Comparison of ENCODE assay signal across 20 cellular contexts in the genomic region with DNA sequence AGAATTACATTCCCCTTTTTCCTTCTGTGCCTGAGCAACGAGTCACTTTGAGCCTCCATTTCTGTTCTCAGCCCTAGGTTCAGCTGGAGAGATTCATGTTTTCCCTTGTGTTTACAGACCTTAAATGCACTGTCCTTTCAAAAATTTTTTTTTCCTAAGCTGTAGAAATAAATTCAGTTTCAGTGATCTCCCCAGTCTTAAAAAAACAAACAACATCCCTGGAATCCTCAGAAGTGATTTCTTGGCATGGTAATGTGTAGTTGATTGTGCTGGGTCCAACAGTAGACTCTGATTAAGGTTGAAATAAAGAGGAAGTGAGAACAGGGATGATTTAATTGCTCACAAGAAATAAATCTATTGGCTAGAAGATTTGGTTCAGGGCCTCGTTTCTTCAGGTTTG.
A peak's percentile ranks its signal among the peaks of the same experiment; 100 is the strongest.
DNase-seq lines count a peak whose midpoint lies in the region; ATAC-seq and TF ChIP-seq lines count a peak whose summit lies in the region.
"Had no signal": no experiment of that assay in that cellular context is flagged by ENCODE, and none has a peak within 500 bp of the region (broad histone marks: within the 10 kb centered on the region; RNA-seq: fewer than 3 reads in every experiment).

No MANE protein-coding gene starts in this region.

- no peak overlapping the region for H4K8ac ChIP-seq in mesenchymal stem cell (ENCODE audit: low read length)

- TF ChIP-seq CTCF in coronary artery (IDR thresholded peaks at IDR 0.05), result no peak

- WGBS in mesenchymal stem cell, result 61% methylated on average over 1 of the region's 2 CpGs

- H3K27me3 Mint-ChIP-seq in natural killer cell treated with Interleukin-12 subunit alpha and Interleukin-12 subunit beta and Interleukin-15 and Interleukin-18, amount 100 ng/mL, for 72 hours, result peaks cover 12 to 29% of the 10 kb centered on the region in 2 donors
- H3K27me3 Mint-ChIP-seq: activated naive CD8-positive, alpha-beta T cell treated with anti-CD3 and anti-CD28 coated beads, Interleukin-2, amount 10 ng/mL, durations not matched to agents 7 days and 5 days had no signal

- no peaks in the 10 kb centered on the region for H3K9me2 ChIP-seq in Karpas-422 (replicated peaks; ENCODE audit: insufficient read depth, low read length)

- H3K4me3 ChIP-seq in Karpas-422 (ENCODE audit: low read length) (no peak overlapping the region), coronary artery (no peak overlapping the region), mesenchymal stem cell (ENCODE audit: insufficient read depth in 1 of 2, low read depth in 1 of 2, low read length in 2 of 2) (no peak overlapping the region)
- H3K4me3 ChIP-seq: lower lobe of right lung, vagina had no signal

- H3K27ac ChIP-seq in Karpas-422 (ENCODE audit: low read length) (no peak overlapping the region), coronary artery (peak overlapping the region; percentile 6 to 9), mesenchymal stem cell (ENCODE audit: low read length, poor library complexity, severe bottlenecking) (peak overlapping the region; percentile 17)
- H3K27ac ChIP-seq: HL-60, lower lobe of right lung, vagina had no signal

- H2BK15ac ChIP-seq in mesenchymal stem cell (ENCODE audit: low read depth, poor library complexity, severe bottlenecking), result no peak overlapping the region

- H3K23ac ChIP-seq in mesenchymal stem cell (ENCODE audit: low read length in 2 of 2), result no peak overlapping the region

- H3K27ac Mint-ChIP-seq in natural killer cell treated with Interleukin-12 subunit alpha and Interleukin-12 subunit beta and Interleukin-15 and Interleukin-18, amount 100 ng/mL, for 72 hours, result no peak overlapping the region
- H3K27ac Mint-ChIP-seq: activated naive CD8-positive, alpha-beta T cell treated with anti-CD3 and anti-CD28 coated beads, Interleukin-2, amount 10 ng/mL, durations not matched to agents 7 days and 5 days; nephron progenitor cell; stimulated activated naive CD8-positive, alpha-beta T cell treated with anti-CD3 and anti-CD28 coated beads, Interleukin-15, Interleukin-2, amounts not matched to agents 100 ng/mL and 50 ng/mL, for 24 hours; T-helper 2 cell treated with Interferon-gamma antibody and Interleukin-4, amounts not matched to agents 5 μg/mL and 100 μg/mL, for 36 hours had no signal

- H3K18ac ChIP-seq in mesenchymal stem cell (ENCODE audit: low read depth in 1 of 2, low read length in 2 of 2), result no peak overlapping the region

- H3K4me1 ChIP-seq in Karpas-422 (ENCODE audit: low read length), result no peaks in the 10 kb centered on the region
- no peaks in the 10 kb centered on the region for H3K4me1 ChIP-seq in mesenchymal stem cell (ENCODE audit: control insufficient read depth, insufficient read depth, low read depth, low read length)
- H3K4me1 ChIP-seq: lower lobe of right lung had no signal

- peaks cover 1% of the 10 kb centered on the region for H3K79me1 ChIP-seq in mesenchymal stem cell (replicated peaks; ENCODE audit: low read length, poor library complexity, severe bottlenecking)

- no peak overlapping the region for H2BK5ac ChIP-seq in mesenchymal stem cell (ENCODE audit: low read depth, low read length, poor library complexity, severe bottlenecking)

- H3K36me3 ChIP-seq in Karpas-422 (ENCODE audit: insufficient read depth, low read length) (no peaks in the 10 kb centered on the region), mesenchymal stem cell (ENCODE audit: control insufficient read depth in 1 of 2, insufficient read depth in 2 of 2, low read depth in 1 of 2, low read length in 2 of 2) (peaks cover 0 to 7% of the 10 kb centered on the region in 2 experiments)
- H3K36me3 ChIP-seq: vagina had no signal

- H3K14ac ChIP-seq in mesenchymal stem cell (ENCODE audit: low read length in 2 of 2), result no peak overlapping the region

- H3K9me3 Mint-ChIP-seq in natural killer cell treated with Interleukin-12 subunit alpha and Interleukin-12 subunit beta and Interleukin-15 and Interleukin-18, amount 100 ng/mL, for 72 hours, result no peaks in the 10 kb centered on the region
- H3K9me3 Mint-ChIP-seq: activated naive CD8-positive, alpha-beta T cell treated with anti-CD3 and anti-CD28 coated beads, Interleukin-2, amount 10 ng/mL, durations not matched to agents 7 days and 5 days; nephron progenitor cell; stimulated activated naive CD8-positive, alpha-beta T cell treated with anti-CD3 and anti-CD28 coated beads, Interleukin-15, Interleukin-2, amounts not matched to agents 100 ng/mL and 50 ng/mL, for 24 hours; T-helper 2 cell treated with Interferon-gamma antibody and Interleukin-4, amounts not matched to agents 5 μg/mL and 100 μg/mL, for 36 hours had no signal

- no peak for ATAC-seq in natural killer cell treated with Interleukin-12 subunit alpha and Interleukin-12 subunit beta and Interleukin-15 and Interleukin-18, amount 100 ng/mL, for 72 hours
- ATAC-seq: lower lobe of right lung had no signal

- H3K27me3 ChIP-seq in Karpas-422 (ENCODE audit: low read length) (no peaks in the 10 kb centered on the region), mesenchymal stem cell (ENCODE audit: control insufficient read depth in 1 of 2, insufficient read depth in 1 of 2, low read length in 2 of 2) (peaks cover 0 to 16% of the 10 kb centered on the region in 2 experiments)
- H3K27me3 ChIP-seq: vagina had no signal

- H4K20me1 ChIP-seq in Karpas-422 (ENCODE audit: insufficient read depth, low read depth, low read length), result no peaks in the 10 kb centered on the region

- H4K91ac ChIP-seq in mesenchymal stem cell (ENCODE audit: low read length), result no peak overlapping the region

- no peak overlapping the region for H2BK120ac ChIP-seq in mesenchymal stem cell (ENCODE audit: low read depth, low read length)

- H2BK12ac ChIP-seq in mesenchymal stem cell (ENCODE audit: low read length in 2 of 2), result no peak overlapping the region

- DNase-seq in AG08395 (ENCODE audit: low spot score), result peak; percentile 4
- DNase-seq in Karpas-422, result peak; percentile 47
- no peak for DNase-seq in coronary artery (ENCODE audit: low spot score)
- DNase-seq in mesenchymal stem cell, result peak; percentile 6
- DNase-seq in natural killer cell treated with Interleukin-12 subunit alpha and Interleukin-12 subunit beta and Interleukin-15 and Interleukin-18, amount 100 ng/mL, for 72 hours (ENCODE audit: low spot score), result no peak
- no peak for DNase-seq in SHP77 treated with DMSO at 0.1 percent for 48 hours (lab: John Stamatoyannopoulos, UW)
- no peak for DNase-seq in hypothalamus (lab: John Stamatoyannopoulos, UW)
- DNase-seq in GDM1 (lab: John Stamatoyannopoulos, UW), result no peak
- DNase-seq: activated naive CD8-positive, alpha-beta T cell treated with anti-CD3 and anti-CD28 coated beads, Interleukin-2, amount 10 ng/mL, durations not matched to agents 7 days and 5 days; erythroblast; HCEC 1CT; Kasumi-1; lower lobe of right lung; NCI-H1930; NCI-H69; nephron progenitor cell had no signal

- H2AFZ ChIP-seq in Karpas-422 (ENCODE audit: low read length) (no peak overlapping the region), mesenchymal stem cell (ENCODE audit: low read depth, low read length) (no peak overlapping the region)

- H3K4me2 ChIP-seq in Karpas-422 (ENCODE audit: low read depth, low read length, poor library complexity, severe bottlenecking) (no peak overlapping the region), mesenchymal stem cell (ENCODE audit: low read length, poor library complexity, severe bottlenecking) (no peak overlapping the region)

- H3K9me3 ChIP-seq in Karpas-422 (ENCODE audit: low read length) (no peaks in the 10 kb centered on the region), mesenchymal stem cell (ENCODE audit: control insufficient read depth, low read length) (no peaks in the 10 kb centered on the region)
- H3K9me3 ChIP-seq: lower lobe of right lung, vagina had no signal

- H3K4me1 Mint-ChIP-seq in natural killer cell treated with Interleukin-12 subunit alpha and Interleukin-12 subunit beta and Interleukin-15 and Interleukin-18, amount 100 ng/mL, for 72 hours (ENCODE audit: low read depth in 2 of 2), result peaks cover 2 to 6% of the 10 kb centered on the region in 2 donors
- H3K4me1 Mint-ChIP-seq: activated naive CD8-positive, alpha-beta T cell treated with anti-CD3 and anti-CD28 coated beads, Interleukin-2, amount 10 ng/mL, durations not matched to agents 7 days and 5 days; nephron progenitor cell had no signal

- H3K4me3 Mint-ChIP-seq in natural killer cell treated with Interleukin-12 subunit alpha and Interleukin-12 subunit beta and Interleukin-15 and Interleukin-18, amount 100 ng/mL, for 72 hours, result no peak overlapping the region
- H3K4me3 Mint-ChIP-seq: activated naive CD8-positive, alpha-beta T cell treated with anti-CD3 and anti-CD28 coated beads, Interleukin-2, amount 10 ng/mL, durations not matched to agents 7 days and 5 days; nephron progenitor cell; stimulated activated naive CD8-positive, alpha-beta T cell treated with anti-CD3 and anti-CD28 coated beads, Interleukin-15, Interleukin-2, amounts not matched to agents 100 ng/mL and 50 ng/mL, for 24 hours; T-helper 2 cell treated with Interferon-gamma antibody and Interleukin-4, amounts not matched to agents 5 μg/mL and 100 μg/mL, for 36 hours had no signal

- no peaks in the 10 kb centered on the region for H3K79me2 ChIP-seq in Karpas-422 (ENCODE audit: low read length)

- H3K9ac ChIP-seq in Karpas-422 (ENCODE audit: low read length) (no peak overlapping the region), mesenchymal stem cell (ENCODE audit: low read length) (no peak overlapping the region)

- H3K4ac ChIP-seq in mesenchymal stem cell (ENCODE audit: low read depth in 1 of 2, low read length in 2 of 2), result no peak overlapping the region

- H2AK5ac ChIP-seq in mesenchymal stem cell (ENCODE audit: low read length, severe bottlenecking), result no peak overlapping the region

- H3K36me3 Mint-ChIP-seq in natural killer cell treated with Interleukin-12 subunit alpha and Interleukin-12 subunit beta and Interleukin-15 and Interleukin-18, amount 100 ng/mL, for 72 hours, result no peaks in the 10 kb centered on the region
- H3K36me3 Mint-ChIP-seq: activated naive CD8-positive, alpha-beta T cell treated with anti-CD3 and anti-CD28 coated beads, Interleukin-2, amount 10 ng/mL, durations not matched to agents 7 days and 5 days had no signal

Comparison
In these comparisons a context has a peak if more than half of its experiments do, and no peak if none do; other contexts are left out.
1. DNase-seq: peak in AG08395 (single experiment), Karpas-422 (single experiment) and mesenchymal stem cell (single experiment); none in coronary artery (single experiment), natural killer cell treated with Interleukin-12 subunit alpha and Interleukin-12 subunit beta and Interleukin-15 and Interleukin-18, amount 100 ng/mL, for 72 hours (single experiment), SHP77 treated with DMSO at 0.1 percent for 48 hours (single experiment), hypothalamus (0 of 51) and GDM1 (single experiment).